In genomic region chrX:124256209-124256608, GRCh38 we compare ENCODE assay signal across 18 cellular contexts.
A peak's percentile ranks its signal among the peaks of the same experiment; 100 is the strongest.
DNase-seq lines count a peak whose midpoint lies in the region; ATAC-seq and TF ChIP-seq lines count a peak whose summit lies in the region.
"Had no signal": no experiment of that assay in that cellular context is flagged by ENCODE, and none has a peak within 500 bp of the region (broad histone marks: within the 10 kb centered on the region; RNA-seq: fewer than 3 reads in every experiment).

No MANE protein-coding gene starts in this region.

- peak; percentile 71 for DNase-seq in GM03348 (ENCODE audit: low spot score)
- no peak for DNase-seq in SK-N-MC (ENCODE audit: low read depth, low spot score)
- DNase-seq in fibroblast of peridontal ligament (ENCODE audit: extremely low read depth), result peak; percentile 9
- DNase-seq in activated CD8-positive, alpha-beta memory T cell treated with anti-CD3 and anti-CD28 coated beads for 24 hours, result no peak
- no peak for DNase-seq in HAP-1 (ENCODE audit: low spot score in 2 of 2)
- no peak for DNase-seq in activated naive CD4-positive, alpha-beta T cell treated with Interleukin-2 at 50 U/mL for 16 hours
- DNase-seq in foreskin keratinocyte, result no peak
- DNase-seq: activated CD4-positive, alpha-beta T cell treated with anti-CD3 and anti-CD28 coated beads for 4 hours; DMS79 treated with DMSO at 0.1 percent for 48 hours; HFFc6; immature natural killer cell; NCI-H1417 treated with DMSO at 0.1 percent for 48 hours; NCI-H774; SHP77; stimulated activated CD4-positive, alpha-beta T cell treated with anti-CD3 and anti-CD28 coated beads, Interleukin-12 subunit alpha, Interleukin-12 subunit beta, amount 100 ng/mL, for 4 hours; T-helper 1 cell had no signal

- H3K9me3 ChIP-seq in SK-N-MC (ENCODE audit: low read depth, low read length), result no peaks in the 10 kb centered on the region
- H3K9me3 ChIP-seq in HAP-1, result no peaks in the 10 kb centered on the region
- H3K9me3 ChIP-seq: neutrophil had no signal

- H3K27ac ChIP-seq in SK-N-MC, result peak overlapping the region; percentile 97
- H3K27ac ChIP-seq in rectal smooth muscle tissue (ENCODE audit: low read depth, low read length), result peak overlapping the region; percentile 49
- H3K27ac ChIP-seq in foreskin keratinocyte, result no peak overlapping the region
- H3K27ac ChIP-seq: neutrophil had no signal

- H3K36me3 ChIP-seq in SK-N-MC (ENCODE audit: insufficient read depth, low read length), result no peaks in the 10 kb centered on the region
- no peaks in the 10 kb centered on the region for H3K36me3 ChIP-seq in rectal smooth muscle tissue (ENCODE audit: control insufficient read depth, insufficient read depth, low read length)
- H3K36me3 ChIP-seq in HAP-1 (replicated peaks), result no peaks in the 10 kb centered on the region
- H3K36me3 ChIP-seq: neutrophil had no signal

- in situ Hi-C loops in HAP-1 (cut with MboI; ENCODE audit: low sequenced_read_pairs), result no loop called here

- no peak for TF ChIP-seq CTCF in foreskin keratinocyte (conservative IDR thresholded peaks at IDR 0.05)

- H3K4me1 ChIP-seq in rectal smooth muscle tissue (ENCODE audit: control insufficient read depth, insufficient read depth, low read length) (peaks cover 6% of the 10 kb centered on the region), HAP-1 (peaks cover 6% of the 10 kb centered on the region), foreskin keratinocyte (no peaks in the 10 kb centered on the region)

- H3K27me3 ChIP-seq in rectal smooth muscle tissue (ENCODE audit: control insufficient read depth, insufficient read depth, low read length), result no peaks in the 10 kb centered on the region
- no peaks in the 10 kb centered on the region; the same call in 1 of the 2 replicates for H3K27me3 ChIP-seq in HAP-1 (ENCODE audit: low read depth)
- no peaks in the 10 kb centered on the region for H3K27me3 ChIP-seq in foreskin keratinocyte
- H3K27me3 ChIP-seq: neutrophil had no signal

- ATAC-seq in foreskin keratinocyte, result no peak

- H3K9ac ChIP-seq in SK-N-MC (ENCODE audit: insufficient read length) (no peak overlapping the region), rectal smooth muscle tissue (ENCODE audit: low read length) (no peak overlapping the region)

- H3K4me3 ChIP-seq in SK-N-MC (peak overlapping the region; percentile 33; the same call in 1 of the 2 replicates), rectal smooth muscle tissue (ENCODE audit: low read length) (no peak overlapping the region), HAP-1 (no peak overlapping the region)

Comparison
In these comparisons a context has a peak if more than half of its experiments do, and no peak if none do; other contexts are left out.
1. DNase-seq: peak in GM03348 (single experiment) and fibroblast of peridontal ligament (single experiment); none in SK-N-MC (single experiment), activated CD8-positive, alpha-beta memory T cell treated with anti-CD3 and anti-CD28 coated beads for 24 hours (single experiment), HAP-1 (0 of 2), activated naive CD4-positive, alpha-beta T cell treated with Interleukin-2 at 50 U/mL for 16 hours (single experiment) and foreskin keratinocyte (0 of 2).